ENCODE assay signal across 8 cellular contexts in the genomic region with DNA sequence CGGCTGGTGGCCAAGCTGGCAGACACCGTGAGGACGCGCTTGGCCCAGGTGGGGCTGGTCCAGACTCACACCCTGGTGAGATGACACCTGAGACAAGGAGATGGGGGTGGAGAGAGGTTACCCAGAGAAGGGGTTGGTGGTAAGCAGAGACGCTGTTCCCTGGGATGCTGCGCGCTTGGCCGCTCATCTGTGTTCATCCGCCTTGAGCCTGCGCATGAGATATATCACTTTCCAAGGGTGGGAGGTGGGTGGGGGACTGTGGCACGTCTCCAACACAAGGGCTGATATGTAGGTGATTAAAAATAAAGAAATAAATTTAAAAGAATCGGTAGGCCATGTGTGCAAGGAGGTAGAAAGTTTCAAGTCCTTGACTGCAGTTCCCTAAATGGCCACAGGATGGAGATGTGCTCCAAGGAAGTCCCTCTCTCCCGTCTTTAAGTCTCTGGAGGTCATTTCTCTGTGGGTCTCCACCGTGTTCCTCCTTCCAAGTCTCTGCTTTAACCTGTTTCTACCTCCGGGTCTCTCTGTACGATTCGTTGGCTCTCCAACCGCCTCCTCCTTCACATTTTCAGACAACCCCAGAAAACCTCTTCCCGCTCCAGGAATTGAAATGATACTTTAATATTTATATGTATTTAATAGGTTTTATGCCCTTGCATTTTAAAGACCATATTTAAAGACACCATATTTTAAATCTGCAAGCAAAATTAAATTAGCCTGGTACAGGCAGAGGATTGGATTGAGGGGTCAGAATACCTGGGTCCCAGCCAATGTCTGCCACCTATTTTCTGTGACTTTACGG. TPM values are rescaled to one million over a fixed set of nuclear protein-coding genes. Genes with fewer than 3 reads are reported as not detected.
A peak's percentile ranks its signal among the peaks of the same experiment; 100 is the strongest.
DNase-seq lines count a peak whose midpoint lies in the region; ATAC-seq and TF ChIP-seq lines count a peak whose summit lies in the region.

No MANE protein-coding gene starts in this region.

- peak overlapping the region; percentile 72 for H3K4me2 ChIP-seq in GM23338
- H3K4me2 ChIP-seq in mammary epithelial cell (ENCODE audit: insufficient read depth, low read depth, low read length): no peak overlapping the region

- H3K27me3 Mint-ChIP-seq in GM23338 (ENCODE audit: insufficient read depth, low read depth, poor library complexity): peaks cover 8% of the 10 kb centered on the region

- ATAC-seq in GM23338 (peak; percentile 77), HG02981 (IDR thresholded peaks at IDR 0.05; ENCODE audit: unreplicated experiment) (no peak)

- H3K27ac ChIP-seq in GM23338 (ENCODE audit: low read depth) (no peak overlapping the region), mammary epithelial cell (ENCODE audit: insufficient read depth, low read depth, low read length) (no peak overlapping the region)

- H3K9ac ChIP-seq in mammary epithelial cell (ENCODE audit: insufficient read depth, low read length): no peak overlapping the region

- H3K4me1 ChIP-seq in GM23338 (ENCODE audit: insufficient read depth) (peaks cover 10% of the 10 kb centered on the region), mammary epithelial cell (ENCODE audit: insufficient read depth, low read length) (no peaks in the 10 kb centered on the region)

- H4K20me1 ChIP-seq in GM23338 (replicated peaks; ENCODE audit: insufficient read depth) (no peaks in the 10 kb centered on the region), mammary epithelial cell (ENCODE audit: insufficient read depth, low read length) (no peaks in the 10 kb centered on the region)

- peaks cover 26% of the 10 kb centered on the region for H3K4me1 Mint-ChIP-seq in GM23338

- 0 out of 2 replicates have a peak, but pooled peaks cover 3% of the 10 kb centered on the region for H3K9me2 ChIP-seq in GM23338 (ENCODE audit: insufficient read depth)

- no peaks in the 10 kb centered on the region for H3F3A ChIP-seq in GM23338 (replicated peaks; ENCODE audit: low read depth)

- no peak overlapping the region for H3K27ac Mint-ChIP-seq in GM23338

- in situ Hi-C loops in mammary epithelial cell (cut with MboI; ENCODE audit: low sequenced_read_pairs in 2 of 2): no loop called here

- peak; percentile 78 for DNase-seq in AG08395 (ENCODE audit: low spot score)
- DNase-seq in GM23338 (ENCODE audit: low spot score): peak; percentile 97
- peak; percentile 89 for DNase-seq in NCI-H2227 (lab: John Stamatoyannopoulos, UW; ENCODE audit: unreplicated experiment)
- peak; percentile 56 for DNase-seq in mammary epithelial cell
- peak; percentile 88 for DNase-seq in kidney glomerular epithelial cell (lab: John Stamatoyannopoulos, UW)
- peak; percentile 77 to 79 for DNase-seq in stimulated activated CD4-positive, alpha-beta T cell treated with anti-CD3 and anti-CD28 coated beads, Interleukin-2, amount 100 ng/mL, for 48 hours

- CTCF ChIA-PET in mammary epithelial cell (lab: Charles Lee; ENCODE audit: low non-redundant PET): no interaction called here

- dilution Hi-C loops in mammary epithelial cell (cut with HindIII; ENCODE audit: low sequenced_read_pairs): loop anchor here (5.0 to 10.0 kb wide), 2 partner anchors 63 to 131 kb away; no protein-coding TSS in a partner anchor

- H3K9me3 ChIP-seq in mammary epithelial cell (replicated peaks; ENCODE audit: insufficient read depth, low read length): no peaks in the 10 kb centered on the region

- H3K9me3 Mint-ChIP-seq in GM23338: no peaks in the 10 kb centered on the region; the same call in 2 of the 3 replicates

- H3K79me2 ChIP-seq in GM23338 (replicated peaks; ENCODE audit: insufficient read depth) (no peaks in the 10 kb centered on the region), mammary epithelial cell (ENCODE audit: insufficient read depth, low read length) (no peaks in the 10 kb centered on the region)

- TF ChIP-seq CTCF in GM23338 (conservative IDR thresholded peaks at IDR 0.05; ENCODE audit: low read depth in 2 of 2): peak; percentile 83 to 95
- peak; percentile 91 for TF ChIP-seq CTCF in WI38 (IDR thresholded peaks at IDR 0.05; ENCODE audit: low read depth, low read length)
- peak; percentile 89 for TF ChIP-seq CTCF in mammary epithelial cell (conservative IDR thresholded peaks at IDR 0.05 in 1 of 2, IDR thresholded peaks at IDR 0.05 in 1 of 2; ENCODE audit: extremely low read depth in 1 of 2, insufficient read depth in 1 of 2, low read depth in 1 of 2, low read length in 2 of 2)

- 43% methylated on average over 13 of the region's 20 CpGs for WGBS in mammary epithelial cell (ENCODE audit: low coverage, missing lambda C conversion rate)

- H2AFZ ChIP-seq in GM23338 (peak overlapping the region; percentile 92; the same call in 1 of the 2 replicates), mammary epithelial cell (ENCODE audit: low read depth, low read length) (no peak overlapping the region)

- no peaks in the 10 kb centered on the region for H3K36me3 ChIP-seq in GM23338 (ENCODE audit: insufficient read depth)
- H3K36me3 ChIP-seq in mammary epithelial cell (ENCODE audit: insufficient read depth, low read length): no peaks in the 10 kb centered on the region

- BruUV-seq in mammary epithelial cell (replicated peaks; lab: Mats Ljungman, UMichigan): no TSS peak

- peak overlapping the region; percentile 62 for H3K4me3 Mint-ChIP-seq in GM23338

- H3K4me3 ChIP-seq in GM23338 (peak overlapping the region; percentile 41), WI38 (ENCODE audit: low read depth, low read length) (no peak overlapping the region), mammary epithelial cell (replicated peaks in 1 of 3; ENCODE audit: insufficient read depth in 1 of 3, low read depth in 2 of 3, low read length in 3 of 3) (no peak overlapping the region)

- H3K27me3 ChIP-seq in GM23338 (ENCODE audit: insufficient read depth) (no peaks in the 10 kb centered on the region), mammary epithelial cell (ENCODE audit: insufficient read depth, low read length) (no peaks in the 10 kb centered on the region)

- H3K36me3 Mint-ChIP-seq in GM23338 (ENCODE audit: low read depth): no peaks in the 10 kb centered on the region; the same call in 2 of the 3 replicates

- intact Hi-C loops in mammary epithelial cell (cut with micrococcal nuclease): loop anchor here (1.0 to 5.0 kb wide), 4 partner anchors 24 to 202 kb away; no protein-coding TSS in a partner anchor

TF ChIP-seq in GM23338, 12 proteins besides CTCF, POLR2A, EP300 and RAD21 (continues in another document):
- TF ChIP-seq EZH2phosphoT487 (IDR thresholded peaks at IDR 0.05; ENCODE audit: unreplicated experiment): no peak

RNA-seq across cellular contexts. Expression of gene TTC24, which starts 4.5 kb away (rescaled TPM):
- total RNA-seq in GM23338 (2014; rRNA removed; shearing (Covaris generic)): not detected in 2 replicates
- polyA plus RNA-seq in GM23338 (2016; fragmentation: Nextera tagmentation; extraction: Ambion mirVana): not detected in 2 replicates
- total RNA-seq in mammary epithelial cell: not detected
- not detected for polyA plus RNA-seq in mammary epithelial cell
- polyA minus RNA-seq in mammary epithelial cell: not detected

RNA-seq across cellular contexts. Expression of gene NAXE, which starts 7.6 kb away (rescaled TPM):
- total RNA-seq in GM23338 (2014; rRNA removed; shearing (Covaris generic)): 62.6 and 87.5 TPM in 2 replicates
- polyA plus RNA-seq in GM23338 (2016; fragmentation: Nextera tagmentation; extraction: Ambion mirVana) (82.1 and 83.1 TPM in 2 replicates), mammary epithelial cell (103 TPM)
- total RNA-seq in mammary epithelial cell: 10 to 100 TPM; 68.7 to 87.1 TPM
- polyA minus RNA-seq in mammary epithelial cell: 60.7 TPM

RNA-seq across cellular contexts. Expression of gene IQGAP3, which starts 11.7 kb away (rescaled TPM):
- 25.7 and 31.8 TPM in 2 replicates for total RNA-seq in GM23338 (2014; rRNA removed; shearing (Covaris generic))
- 11.9 and 12.8 TPM in 2 replicates for polyA plus RNA-seq in GM23338 (2016; fragmentation: Nextera tagmentation; extraction: Ambion mirVana)
- 10 to 100 TPM in 1 of 2 donors, 1 to 10 TPM in 1; 1.3 to 35.7 TPM for total RNA-seq in mammary epithelial cell
- polyA plus RNA-seq in mammary epithelial cell: 16.6 TPM
- 56.3 TPM for polyA minus RNA-seq in mammary epithelial cell

RNA-seq across cellular contexts. Expression of gene GPATCH4, which starts 17.3 kb away (rescaled TPM):
- 58.9 and 95.7 TPM in 2 replicates for total RNA-seq in GM23338 (2014; rRNA removed; shearing (Covaris generic))
- 174 and 187 TPM in 2 replicates for polyA plus RNA-seq in GM23338 (2016; fragmentation: Nextera tagmentation; extraction: Ambion mirVana)
- 10 to 100 TPM; 16.3 to 49.7 TPM for total RNA-seq in mammary epithelial cell
- polyA plus RNA-seq in mammary epithelial cell: 38.7 TPM
- polyA minus RNA-seq in mammary epithelial cell: 62.9 TPM

RNA-seq across cellular contexts. Expression of gene HAPLN2, which starts 35.2 kb away (rescaled TPM):
- total RNA-seq in GM23338 (2014; rRNA removed; shearing (Covaris generic)): not detected in 2 replicates
- 0.53 TPM in 1 of 2 replicates, not detected in the other for polyA plus RNA-seq in GM23338 (2016; fragmentation: Nextera tagmentation; extraction: Ambion mirVana)
- total RNA-seq in mammary epithelial cell: not detected
- polyA plus RNA-seq in mammary epithelial cell: not detected
- polyA minus RNA-seq in mammary epithelial cell: not detected
